In the genomic region with DNA sequence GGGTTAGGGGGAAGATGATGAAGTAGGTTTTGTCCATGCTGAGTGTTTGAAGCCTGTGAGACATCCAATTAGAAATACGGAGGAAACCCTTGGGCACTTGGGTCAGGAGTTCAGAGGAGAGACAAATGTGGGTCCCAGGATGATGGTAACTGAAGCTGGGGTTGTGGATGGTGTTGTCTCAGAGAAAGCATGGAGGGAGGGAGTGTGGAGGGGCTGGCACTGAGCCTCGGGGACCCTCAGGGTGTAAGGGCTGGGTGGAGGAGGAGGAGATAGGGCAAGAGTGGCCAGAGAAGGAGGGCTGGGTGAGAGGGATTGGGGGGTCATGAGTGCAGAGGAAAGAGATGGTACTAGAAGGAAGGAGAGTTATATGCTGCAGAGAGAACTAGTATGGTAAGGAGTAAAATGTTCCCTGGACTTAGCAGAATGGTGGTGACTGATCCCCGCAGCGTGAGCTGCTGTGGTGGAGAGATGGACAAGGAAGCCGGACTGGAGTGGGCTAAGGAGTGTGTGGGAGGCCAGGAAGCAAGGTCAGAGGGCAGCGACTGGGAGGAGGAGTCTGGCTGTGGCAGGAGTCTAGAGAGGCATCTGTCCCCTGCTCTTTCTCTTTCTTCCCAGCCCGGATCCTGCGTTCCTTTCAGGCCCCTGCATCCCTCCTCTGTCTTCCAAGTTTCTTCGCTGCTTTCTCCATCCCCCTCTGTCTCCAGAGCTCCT, we compare ENCODE assay signal across 18 cellular contexts. TPM values are rescaled to one million over a fixed set of nuclear protein-coding genes. Genes with fewer than 3 reads are reported as not detected.
DNase-seq lines count a peak whose midpoint lies in the region; ATAC-seq, FAIRE-seq and TF ChIP-seq lines count a peak whose summit lies in the region.
"Had no signal": no experiment of that assay in that cellular context is flagged by ENCODE, and none has a peak within 500 bp of the region (broad histone marks: within the 10 kb centered on the region; RNA-seq: fewer than 3 reads in every experiment).

No MANE protein-coding gene starts in this region.

- H3K27me3 ChIP-seq in subcutaneous abdominal adipose tissue (ENCODE audit: control insufficient read depth in 5 of 5, insufficient read depth in 4 of 5, low read length in 5 of 5) = peaks cover 25 to 60% (median 58%) of the 10 kb centered on the region in 5 donors

- H3K27me3 Mint-ChIP-seq in mesothelial cell of epicardium (ENCODE audit: low read depth) = peaks cover 16% of the 10 kb centered on the region

- no peaks in the 10 kb centered on the region for H3K9me3 ChIP-seq in subcutaneous abdominal adipose tissue (ENCODE audit: control insufficient read depth in 5 of 5, low read length in 5 of 5)
- H3K9me3 ChIP-seq: mucosa of descending colon had no signal

- H3K4me3 ChIP-seq in HFF-Myc (replicated peaks; ENCODE audit: low read depth, low read length) (peak overlapping the region; percentile 8; the same call in 1 of the 2 replicates), coronary artery (no peak overlapping the region), subcutaneous abdominal adipose tissue (ENCODE audit: low read depth in 1 of 5, low read length in 5 of 5) (no peak overlapping the region)
- H3K4me3 ChIP-seq: mucosa of descending colon had no signal

- no peaks in the 10 kb centered on the region for H3K9me3 Mint-ChIP-seq in mesothelial cell of epicardium
- H3K9me3 Mint-ChIP-seq: activated CD4-positive, alpha-beta memory T cell treated with anti-CD3 and anti-CD28 coated beads for 36 hours; CD8-positive, alpha-beta T cell; T-helper 1 cell treated with Interleukin-12 subunit alpha and Interleukin-12 subunit beta and Interleukin-4 antibody, amounts not matched to agents 30 μg/mL and 1 μg/mL, for 36 hours had no signal

- no peaks in the 10 kb centered on the region for H3K36me3 ChIP-seq in subcutaneous abdominal adipose tissue (ENCODE audit: control insufficient read depth in 5 of 5, insufficient read depth in 5 of 5, low read length in 5 of 5)

- peaks cover 85% of the 10 kb centered on the region for H3K4me1 Mint-ChIP-seq in mesothelial cell of epicardium

- TF ChIP-seq CTCF in HFF-Myc (IDR thresholded peaks at IDR 0.05; ENCODE audit: low read depth, low read length, missing control alignments) (no peak), coronary artery (IDR thresholded peaks at IDR 0.05) (no peak), mesothelial cell of epicardium (IDR thresholded peaks at IDR 0.05; ENCODE audit: unreplicated experiment) (no peak)

- DNase-seq in HFF-Myc (ENCODE audit: extremely low read depth, low read depth) (no peak), coronary artery (ENCODE audit: low spot score) (no peak), mesothelial cell of epicardium (ENCODE audit: low spot score in 2 of 2, unreplicated experiment in 2 of 2) (no peak), germinal center (ENCODE audit: low spot score) (no peak), GM19239 (ENCODE audit: insufficient read length, low spot score) (no peak), NCI-H446 (lab: John Stamatoyannopoulos, UW) (no peak)
- DNase-seq: activated CD4-positive, alpha-beta memory T cell treated with anti-CD3 and anti-CD28 coated beads for 36 hours; activated naive CD4-positive, alpha-beta T cell treated with anti-CD3 and anti-CD28 coated beads, Interleukin-2, amount 50 U/mL, for 16 hours; GOT3; hypothalamus; KBM-7; mucosa of descending colon; NCI-H187 treated with DMSO at 0.1 percent for 48 hours; stimulated activated CD4-positive, alpha-beta T cell treated with anti-CD3 and anti-CD28 coated beads, Interleukin-15, amount 100 ng/mL, for 24 hours had no signal

- H3K27ac ChIP-seq in coronary artery = peak overlapping the region; percentile 68 to 86
- H3K27ac ChIP-seq in subcutaneous abdominal adipose tissue (ENCODE audit: low read depth, low read length) = peak overlapping the region; percentile 30

- peaks cover 0 to 44% (median 37%) of the 10 kb centered on the region in 5 donors for H3K4me1 ChIP-seq in subcutaneous abdominal adipose tissue (ENCODE audit: control insufficient read depth in 5 of 5, insufficient read depth in 5 of 5, low read length in 5 of 5)

- peak overlapping the region; percentile 30 for H3K4me3 Mint-ChIP-seq in mesothelial cell of epicardium
- H3K4me3 Mint-ChIP-seq: activated CD4-positive, alpha-beta memory T cell treated with anti-CD3 and anti-CD28 coated beads for 36 hours; CD8-positive, alpha-beta T cell; T-helper 1 cell treated with Interleukin-12 subunit alpha and Interleukin-12 subunit beta and Interleukin-4 antibody, amounts not matched to agents 30 μg/mL and 1 μg/mL, for 36 hours had no signal

- no peak for ATAC-seq in GM18498 (IDR thresholded peaks at IDR 0.05; ENCODE audit: unreplicated experiment)
- ATAC-seq: CD8-positive, alpha-beta T cell; mucosa of descending colon had no signal

- H3K9ac ChIP-seq in subcutaneous abdominal adipose tissue (ENCODE audit: low read length in 5 of 5) = no peak overlapping the region

- no peak for FAIRE-seq in GM19239 (lab: Jason Lieb, UNC)

- peak overlapping the region; percentile 95 for H3K27ac Mint-ChIP-seq in mesothelial cell of epicardium
- H3K27ac Mint-ChIP-seq: activated CD4-positive, alpha-beta memory T cell treated with anti-CD3 and anti-CD28 coated beads for 36 hours; CD8-positive, alpha-beta T cell; T-helper 1 cell treated with Interleukin-12 subunit alpha and Interleukin-12 subunit beta and Interleukin-4 antibody, amounts not matched to agents 30 μg/mL and 1 μg/mL, for 36 hours had no signal

- H3K36me3 Mint-ChIP-seq in mesothelial cell of epicardium = no peaks in the 10 kb centered on the region
- H3K36me3 Mint-ChIP-seq: activated CD4-positive, alpha-beta memory T cell treated with anti-CD3 and anti-CD28 coated beads for 36 hours; CD8-positive, alpha-beta T cell had no signal

RNA-seq across cellular contexts. Expression of a gene that starts 3.8 kb away (rescaled TPM):
- 3,780 to 4,004 TPM (median 3,972 TPM) in 3 replicates for total RNA-seq in mesothelial cell of epicardium

RNA-seq across cellular contexts. Expression of a gene that starts 39.5 kb away (rescaled TPM):
- not detected in 3 replicates for total RNA-seq in mesothelial cell of epicardium

RNA-seq across cellular contexts. Expression of a gene that starts 54.8 kb away (rescaled TPM):
- total RNA-seq in mesothelial cell of epicardium = 56.4 to 58.6 TPM (median 56.6 TPM) in 3 replicates
